21 cellular contexts compared by ENCODE assay signal in the genomic region with DNA sequence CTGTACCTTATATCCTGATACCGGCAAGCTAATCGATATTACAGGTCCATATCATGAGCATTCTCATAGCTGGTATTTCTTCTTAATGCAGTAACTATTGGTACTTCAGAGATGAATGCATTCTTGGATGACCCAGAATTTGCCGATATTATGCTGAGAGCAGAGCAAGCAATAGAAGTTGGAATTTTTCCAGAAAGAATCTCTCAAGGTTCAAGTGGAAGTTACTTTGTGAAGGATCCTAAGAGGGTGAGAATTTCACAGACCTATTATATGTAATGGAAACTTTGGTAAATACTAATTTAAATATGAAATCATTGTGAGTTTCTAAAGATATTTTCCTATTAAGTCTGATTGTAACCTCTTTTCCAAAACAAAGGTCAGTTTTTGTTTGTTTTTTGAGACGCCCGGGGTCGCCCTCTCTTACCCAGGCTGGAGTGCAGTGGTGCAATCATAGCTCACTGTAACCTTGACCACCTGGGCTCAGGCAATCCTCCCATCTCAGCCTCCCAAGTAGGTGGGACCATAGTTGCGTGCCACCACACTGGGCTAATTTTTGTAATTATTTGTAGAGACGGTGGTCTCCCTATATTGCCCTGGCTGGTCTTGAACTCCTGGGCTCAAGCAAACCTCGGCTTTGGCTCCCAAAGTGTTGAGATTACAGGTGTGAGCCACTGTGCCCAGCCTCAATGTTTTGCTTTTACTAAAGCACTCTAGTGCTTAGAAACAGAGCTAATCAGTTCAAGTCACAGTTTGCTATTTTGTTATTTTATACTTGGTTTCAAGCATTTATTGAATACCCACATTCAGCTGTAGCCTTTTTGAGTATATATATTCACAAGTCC. TPM values are rescaled to one million over a fixed set of nuclear protein-coding genes. Genes with fewer than 3 reads are reported as not detected.
DNase-seq lines count a peak whose midpoint lies in the region; ATAC-seq, FAIRE-seq and TF ChIP-seq lines count a peak whose summit lies in the region.
"Had no signal": no experiment of that assay in that cellular context is flagged by ENCODE, and none has a peak within 500 bp of the region (broad histone marks: within the 10 kb centered on the region; RNA-seq: fewer than 3 reads in every experiment).

No MANE protein-coding gene starts in this region.

- 48 to 50% methylated on average over 9 of the region's 9 CpGs for WGBS in thyroid gland, 2 donors
- WGBS in small intestine, 3 donors: 67 to 72% (median 69%) methylated on average over 9 of the region's 9 CpGs

- H3K27me3 Mint-ChIP-seq in activated T-cell treated with anti-CD3 and anti-CD28 coated beads, Interleukin-2, amount 50 U/mL, for 24 hours: no peaks in the 10 kb centered on the region
- no peaks in the 10 kb centered on the region for H3K27me3 Mint-ChIP-seq in activated T-cell treated with anti-CD3 and anti-CD28 coated beads, Interleukin-2, amount 50 U/mL, for 72 hours (ENCODE audit: low read depth)
- H3K27me3 Mint-ChIP-seq in immature natural killer cell (ENCODE audit: low read depth in 3 of 3): no peaks in the 10 kb centered on the region
- H3K27me3 Mint-ChIP-seq: CD4-positive, alpha-beta T cell had no signal

- H3K36me3 ChIP-seq in thyroid gland (peaks cover 6 to 10% of the 10 kb centered on the region in 2 donors), small intestine (ENCODE audit: control insufficient read depth in 2 of 2, insufficient read depth in 2 of 2, low read length in 2 of 2) (peaks cover 6 to 10% of the 10 kb centered on the region in 2 donors)

- H3K27me3 ChIP-seq in thyroid gland: no peaks in the 10 kb centered on the region
- H3K27me3 ChIP-seq in small intestine (ENCODE audit: control insufficient read depth in 2 of 2, insufficient read depth in 2 of 2, low read length in 2 of 2): no peaks in the 10 kb centered on the region

- intact Hi-C loops in thyroid gland (cut with DNase I): no loop called here

- ATAC-seq in activated T-cell treated with anti-CD3 and anti-CD28 coated beads, Interleukin-2, amount 50 U/mL, for 72 hours (replicated peaks in 1 of 2): no peak
- ATAC-seq in HG03378 (IDR thresholded peaks at IDR 0.05; ENCODE audit: unreplicated experiment) (peak; percentile 27), GM21381 (IDR thresholded peaks at IDR 0.05; ENCODE audit: unreplicated experiment) (no peak)
- ATAC-seq: left ventricle myocardium superior had no signal

- H3K27ac Mint-ChIP-seq in activated T-cell treated with anti-CD3 and anti-CD28 coated beads, Interleukin-2, amount 50 U/mL, for 24 hours: peak overlapping the region; percentile 37
- H3K27ac Mint-ChIP-seq in activated T-cell treated with anti-CD3 and anti-CD28 coated beads, Interleukin-2, amount 50 U/mL, for 72 hours: no peak overlapping the region
- H3K27ac Mint-ChIP-seq in immature natural killer cell: peak overlapping the region in 4 of 6 donors; percentile 6 to 67 (median 24)
- H3K27ac Mint-ChIP-seq: CD4-positive, alpha-beta T cell had no signal

- H3K9me3 Mint-ChIP-seq in activated T-cell treated with anti-CD3 and anti-CD28 coated beads, Interleukin-2, amount 50 U/mL, for 24 hours: no peaks in the 10 kb centered on the region
- H3K9me3 Mint-ChIP-seq in activated T-cell treated with anti-CD3 and anti-CD28 coated beads, Interleukin-2, amount 50 U/mL, for 72 hours: peaks cover 0 to 3% of the 10 kb centered on the region in 2 donors
- H3K9me3 Mint-ChIP-seq in immature natural killer cell: no peaks in the 10 kb centered on the region

- H3K4me3 Mint-ChIP-seq in activated T-cell treated with anti-CD3 and anti-CD28 coated beads, Interleukin-2, amount 50 U/mL, for 24 hours: no peak overlapping the region
- H3K4me3 Mint-ChIP-seq in activated T-cell treated with anti-CD3 and anti-CD28 coated beads, Interleukin-2, amount 50 U/mL, for 72 hours: no peak overlapping the region
- no peak overlapping the region for H3K4me3 Mint-ChIP-seq in immature natural killer cell
- H3K4me3 Mint-ChIP-seq: CD4-positive, alpha-beta T cell had no signal

- H3K27ac ChIP-seq in thyroid gland (peak overlapping the region; percentile 89 to 96 (median 92)), small intestine (ENCODE audit: low read depth in 1 of 2, low read length in 1 of 2) (no peak overlapping the region)

- TF ChIP-seq POLR2A in thyroid gland (IDR thresholded peaks at IDR 0.05): no peak

- peaks cover 24 to 55% of the 10 kb centered on the region in 2 donors for H3K4me1 ChIP-seq in thyroid gland
- peaks cover 0 to 5% of the 10 kb centered on the region in 2 donors for H3K4me1 ChIP-seq in small intestine (ENCODE audit: control insufficient read depth in 2 of 2, insufficient read depth in 1 of 2, low read depth in 1 of 2, low read length in 1 of 2)

- TF ChIP-seq CTCF in thyroid gland (IDR thresholded peaks at IDR 0.05): no peak

- peaks cover 36% of the 10 kb centered on the region for H3K4me1 Mint-ChIP-seq in activated T-cell treated with anti-CD3 and anti-CD28 coated beads, Interleukin-2, amount 50 U/mL, for 24 hours (ENCODE audit: low read depth)
- H3K4me1 Mint-ChIP-seq in activated T-cell treated with anti-CD3 and anti-CD28 coated beads, Interleukin-2, amount 50 U/mL, for 72 hours (ENCODE audit: low read depth): peaks cover 37% of the 10 kb centered on the region
- peaks cover 33 to 46% of the 10 kb centered on the region in 2 donors for H3K4me1 Mint-ChIP-seq in immature natural killer cell

- peaks cover 44% of the 10 kb centered on the region for H3K36me3 Mint-ChIP-seq in activated T-cell treated with anti-CD3 and anti-CD28 coated beads, Interleukin-2, amount 50 U/mL, for 24 hours (ENCODE audit: low read depth)
- peaks cover 4 to 11% of the 10 kb centered on the region in 2 donors for H3K36me3 Mint-ChIP-seq in activated T-cell treated with anti-CD3 and anti-CD28 coated beads, Interleukin-2, amount 50 U/mL, for 72 hours (ENCODE audit: insufficient read depth in 2 of 2)
- H3K36me3 Mint-ChIP-seq in immature natural killer cell: peaks cover 3 to 10% (median 9%) of the 10 kb centered on the region in 3 donors

- FAIRE-seq in small intestine (lab: Jason Lieb, UNC): no peak
- FAIRE-seq: astrocyte, H54 had no signal

- no peak for DNase-seq in activated T-cell treated with anti-CD3 and anti-CD28 coated beads, Interleukin-2, amount 50 U/mL, for 24 hours
- no peak for DNase-seq in activated T-cell treated with anti-CD3 and anti-CD28 coated beads, Interleukin-2, amount 50 U/mL, for 72 hours
- DNase-seq in immature natural killer cell: no peak
- peak; percentile 69 to 71 for DNase-seq in thyroid gland
- DNase-seq in small intestine: no peak
- DNase-seq in foreskin melanocyte: no peak
- DNase-seq: activated CD4-positive, alpha-beta T cell treated with anti-CD3 and anti-CD28 coated beads, Interleukin-2, amount 50 U/mL, for 48 hours; activated naive CD4-positive, alpha-beta T cell treated with Interleukin-2 at 50 U/mL for 16 hours; activated T-cell treated with anti-CD3 and anti-CD28 coated beads for 4 hours; CD4-positive, alpha-beta T cell; DND-41; glutamatergic neuron; KBM-7; left ventricle myocardium superior; NCI-H187; NCI-H510A treated with DMSO at 0.1 percent for 48 hours; SHP77 treated with DMSO at 0.1 percent for 48 hours had no signal

- no peaks in the 10 kb centered on the region for H3K9me3 ChIP-seq in thyroid gland
- no peaks in the 10 kb centered on the region for H3K9me3 ChIP-seq in small intestine (ENCODE audit: control insufficient read depth, low read depth)

- H3K4me3 ChIP-seq in thyroid gland (replicated peaks in 1 of 3) (no peak overlapping the region), small intestine (ENCODE audit: low read depth in 1 of 2, low read length in 2 of 2) (no peak overlapping the region)

RNA-seq across cellular contexts. Expression of gene PI4K2B, which starts 18.6 kb away (rescaled TPM):
- total RNA-seq in activated T-cell treated with anti-CD3 and anti-CD28 coated beads, Interleukin-2, amount 50 U/mL, for 72 hours: 10 to 100 TPM; 29.5 to 32.5 TPM
- polyA plus RNA-seq in immature natural killer cell (10 to 100 TPM in 1 of 3 donors, 1 to 10 TPM in 2; 9.2 to 10.3 (median 9.8) TPM), small intestine (10 to 100 TPM; 24.2 to 93.3 (median 70.5) TPM)
- total RNA-seq in thyroid gland: 10 to 100 TPM; 34.3 to 53.7 (median 49.1) TPM

Comparison
In these comparisons a context has a peak if more than half of its experiments do, and no peak if none do; other contexts are left out.
1. DNase-seq: peak in thyroid gland (2 of 2); none in activated T-cell treated with anti-CD3 and anti-CD28 coated beads, Interleukin-2, amount 50 U/mL, for 24 hours (single experiment), activated T-cell treated with anti-CD3 and anti-CD28 coated beads, Interleukin-2, amount 50 U/mL, for 72 hours (0 of 2), immature natural killer cell (0 of 3), small intestine (single experiment) and foreskin melanocyte (single experiment).
2. H3K27ac ChIP-seq: peak in thyroid gland (3 of 3); none in small intestine (0 of 2).